ENCODE assay signal across 3 cellular contexts in the genomic region with DNA sequence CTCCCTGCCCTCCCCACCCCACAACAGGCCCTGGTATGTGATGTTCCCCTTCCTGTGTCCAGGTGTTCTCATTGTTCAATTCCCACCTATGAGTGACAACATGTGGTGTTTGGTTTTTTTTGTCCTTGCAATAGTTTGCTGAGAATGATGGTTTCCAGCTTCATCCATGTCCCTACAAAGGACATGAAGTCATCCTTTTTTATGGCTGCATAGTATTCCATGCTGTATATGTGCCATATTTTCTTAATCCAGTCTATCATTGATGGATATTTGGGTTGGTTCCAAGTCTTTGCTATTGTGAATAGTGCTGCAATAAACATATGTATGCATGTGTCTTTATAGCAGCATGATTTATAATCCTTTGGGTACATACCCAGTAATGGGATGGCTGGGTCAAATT. TPM values are rescaled to one million over a fixed set of nuclear protein-coding genes. Genes with fewer than 3 reads are reported as not detected.
"Had no signal": no experiment of that assay in that cellular context is flagged by ENCODE, and none has a peak within 500 bp of the region (broad histone marks: within the 10 kb centered on the region; RNA-seq: fewer than 3 reads in every experiment).

No MANE protein-coding gene starts in this region.

RNA-seq across cellular contexts. Expression of a gene that starts 54.0 kb away (rescaled TPM):
- total RNA-seq: myocyte had no signal
- polyA plus RNA-seq: immature natural killer cell, mammary epithelial cell had no signal
